8 cellular contexts compared by ENCODE assay signal in the genomic region with DNA sequence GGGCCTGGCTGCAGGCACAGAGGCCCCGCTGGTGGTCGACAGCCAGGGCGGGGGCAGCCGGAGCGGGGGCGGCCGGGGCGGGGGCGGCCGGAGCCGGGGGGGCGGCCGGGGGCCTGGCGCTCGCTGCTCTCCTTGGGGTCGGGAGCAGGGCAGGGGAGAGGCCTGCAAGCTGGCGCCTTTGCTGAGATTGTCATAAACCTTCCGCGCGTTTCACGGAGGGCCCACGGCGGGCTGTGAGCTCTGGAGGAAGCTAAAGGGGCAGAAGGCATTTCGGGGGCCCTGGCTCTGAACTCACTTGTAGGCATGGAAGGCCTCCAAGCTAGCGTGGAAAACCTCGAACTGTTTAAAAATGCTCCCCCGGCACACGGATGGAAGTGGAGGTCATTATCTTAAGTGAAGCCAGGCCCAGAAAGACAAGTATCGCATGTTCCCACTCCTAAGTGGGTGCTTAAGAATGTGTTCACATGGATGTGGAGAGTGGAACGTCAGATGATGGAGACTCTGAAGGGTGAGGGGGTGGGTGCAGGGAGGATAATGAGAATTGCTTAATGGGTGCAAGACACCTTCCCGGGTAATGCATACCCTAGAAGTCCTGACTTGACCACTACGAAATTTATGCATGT. TPM values are rescaled to one million over a fixed set of nuclear protein-coding genes. Genes with fewer than 3 reads are reported as not detected.
DNase-seq lines count a peak whose midpoint lies in the region; ATAC-seq and TF ChIP-seq lines count a peak whose summit lies in the region.

No MANE protein-coding gene starts in this region.

- H3K27ac ChIP-seq in 22Rv1 (peak overlapping the region; percentile 72), cingulate gyrus (ENCODE audit: low read depth, low read length) (peak overlapping the region; percentile 30), mesodermal cell (ENCODE audit: low read depth, low read length, severe bottlenecking) (peak overlapping the region; percentile 64), tibial artery (peak overlapping the region; percentile 83 to 85)

- WGBS in mesodermal cell (ENCODE audit: insufficient coverage in 2 of 2), 2 experiments: 10 to 15% methylated on average over 16 to 28 of the region's 32 CpGs

- H3K27me3 ChIP-seq in tibial artery: no peaks in the 10 kb centered on the region

- H3K4me3 ChIP-seq in mesodermal cell (ENCODE audit: extremely low read depth, insufficient read depth, low read length, poor library complexity, severe bottlenecking) (peak overlapping the region; percentile 44), tibial artery (peak overlapping the region; percentile 65 to 70)

- intact Hi-C loops in tibial artery (cut with DNase I; ENCODE audit: low total_unique reads): loop anchor here (5.0 kb wide), 1 partner anchor 249 kb away; a partner anchor contains a TSS

- H3K4me1 ChIP-seq in mesodermal cell (ENCODE audit: control insufficient read depth, insufficient read depth, low read length, poor library complexity, severe bottlenecking) (peaks cover 11% of the 10 kb centered on the region), tibial artery (peaks cover 0 to 33% (median 11%) of the 10 kb centered on the region in 4 donors)

- H3K9me3 ChIP-seq in mesodermal cell (ENCODE audit: control insufficient read depth, low read length): no peaks in the 10 kb centered on the region
- no peaks in the 10 kb centered on the region for H3K9me3 ChIP-seq in tibial artery

- peaks cover 9% of the 10 kb centered on the region for H3K36me3 ChIP-seq in mesodermal cell (ENCODE audit: control insufficient read depth, insufficient read depth, low read length)
- H3K36me3 ChIP-seq in tibial artery: no peaks in the 10 kb centered on the region

- peak; percentile 3 for ATAC-seq in GM18511 (IDR thresholded peaks at IDR 0.05; ENCODE audit: unreplicated experiment)
- no peak for ATAC-seq in HG03460 (IDR thresholded peaks at IDR 0.05; ENCODE audit: unreplicated experiment)

- no peak for TF ChIP-seq CTCF in 22Rv1 (IDR thresholded peaks at IDR 0.05)
- no peak for TF ChIP-seq CTCF in tibial artery (IDR thresholded peaks at IDR 0.05)

- DNase-seq in NCI-H69 (lab: John Stamatoyannopoulos, UW) (peak; percentile 80), tibial artery (no peak), SW 1271 (lab: John Stamatoyannopoulos, UW) (no peak)

RNA-seq across cellular contexts. Expression of a gene that starts 0.6 kb away (rescaled TPM):
- 7.6 TPM for polyA plus RNA-seq in mesodermal cell (2013, experiment 1 of 2)
- polyA plus RNA-seq in mesodermal cell (2013, experiment 2 of 2): 5.2 TPM

RNA-seq across cellular contexts. Expression of a gene that starts 31.3 kb away (rescaled TPM):
- 32.3 TPM for polyA plus RNA-seq in mesodermal cell (2013, experiment 1 of 2)
- 31.0 TPM for polyA plus RNA-seq in mesodermal cell (2013, experiment 2 of 2)

Comparison
In these comparisons a context has a peak if more than half of its experiments do, and no peak if none do; other contexts are left out.
1. H3K27ac ChIP-seq: peak in every context shown above with its lines; median percentile 84 in tibial artery; 72 in 22Rv1; 64 in mesodermal cell; 30 in cingulate gyrus.